Comparison of ENCODE assay signal across 23 cellular contexts in the genomic region with DNA sequence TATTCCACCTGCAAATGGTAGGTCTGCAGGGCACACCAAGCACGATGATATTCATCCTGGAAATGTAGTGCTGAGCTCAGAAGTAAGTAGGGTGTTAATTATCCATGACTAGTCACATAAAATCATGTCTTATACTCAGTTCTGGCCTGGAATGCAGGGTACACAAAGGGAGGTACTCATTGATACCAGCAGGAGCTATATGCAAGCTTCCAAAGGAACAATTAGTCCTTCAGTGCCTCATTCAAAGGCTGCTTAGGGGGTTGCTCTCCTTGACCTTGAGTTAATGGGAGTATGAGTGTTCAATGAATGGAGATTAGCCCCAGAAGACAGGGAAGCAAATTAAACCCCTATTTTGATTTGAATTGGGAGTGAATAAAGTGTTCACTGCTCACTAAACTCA. TPM values are rescaled to one million over a fixed set of nuclear protein-coding genes. Genes with fewer than 3 reads are reported as not detected.
"Had no signal": no experiment of that assay in that cellular context is flagged by ENCODE, and none has a peak within 500 bp of the region (broad histone marks: within the 10 kb centered on the region; RNA-seq: fewer than 3 reads in every experiment).

No MANE protein-coding gene starts in this region.

- H3K36me3 ChIP-seq: esophagus squamous epithelium, lower lobe of right lung, right atrium auricular region, stomach, thyroid gland had no signal

- H3K36me3 Mint-ChIP-seq: stimulated activated effector memory CD8-positive, alpha-beta T cell treated with anti-CD3 and anti-CD28 coated beads, Interleukin-12 subunit alpha, Interleukin-12 subunit beta, amount 100 ng/mL, for 72 hours; type B pancreatic cell had no signal

- H3K4me1 ChIP-seq: esophagus squamous epithelium, lower lobe of right lung, parathyroid adenoma, right atrium auricular region, stomach, thyroid gland had no signal

- DNase-seq: dermis blood vessel endothelial cell; effector memory CD4-positive, alpha-beta T cell; erythroblast; esophagus squamous epithelium; left ventricle myocardium superior; lower lobe of right lung; natural killer cell; stimulated activated CD4-positive, alpha-beta T cell treated with anti-CD3 and anti-CD28 coated beads, Interleukin-2, amount 100 ng/mL, for 24 hours; stimulated activated CD4-positive, alpha-beta T cell treated with anti-CD3 and anti-CD28 coated beads, Interleukin-4, amount 100 ng/mL, for 24 hours; stimulated activated naive CD4-positive, alpha-beta T cell treated with Interleukin-2 at 50 U/mL for 16 hours; stomach; thyroid gland had no signal

- ATAC-seq: left ventricle myocardium superior; lower lobe of right lung; natural killer cell; sciatic nerve; stimulated activated effector memory CD8-positive, alpha-beta T cell treated with anti-CD3 and anti-CD28 coated beads, Interleukin-12 subunit alpha, Interleukin-12 subunit beta, amount 100 ng/mL, for 72 hours had no signal

- H3K79me2 ChIP-seq: parathyroid adenoma had no signal

- FAIRE-seq: endometrium, frontal cortex, keratinocyte had no signal

- H2AFZ ChIP-seq: parathyroid adenoma had no signal

- H3K9ac ChIP-seq: parathyroid adenoma had no signal

- H3K27me3 Mint-ChIP-seq: progenitor cell of endocrine pancreas had no signal

- H3K27ac Mint-ChIP-seq: natural killer cell; progenitor cell of endocrine pancreas; stimulated activated effector memory CD8-positive, alpha-beta T cell treated with anti-CD3 and anti-CD28 coated beads, Interleukin-12 subunit alpha, Interleukin-12 subunit beta, amount 100 ng/mL, for 72 hours; type B pancreatic cell had no signal

- H3K4me3 ChIP-seq: coronary artery, esophagus squamous epithelium, lower lobe of right lung, right atrium auricular region, stomach, thyroid gland had no signal

- H3K9me3 Mint-ChIP-seq: type B pancreatic cell had no signal

- H3K9me3 ChIP-seq: esophagus squamous epithelium, lower lobe of right lung, right atrium auricular region, stomach, thyroid gland had no signal

- H3K27me3 ChIP-seq: esophagus squamous epithelium, right atrium auricular region, stomach, thyroid gland had no signal

- H3K4me3 Mint-ChIP-seq: natural killer cell; stimulated activated effector memory CD8-positive, alpha-beta T cell treated with anti-CD3 and anti-CD28 coated beads, Interleukin-12 subunit alpha, Interleukin-12 subunit beta, amount 100 ng/mL, for 72 hours; type B pancreatic cell had no signal

- H3K4me1 Mint-ChIP-seq: natural killer cell; stimulated activated effector memory CD8-positive, alpha-beta T cell treated with anti-CD3 and anti-CD28 coated beads, Interleukin-12 subunit alpha, Interleukin-12 subunit beta, amount 100 ng/mL, for 72 hours had no signal

- H3K27ac ChIP-seq: coronary artery, esophagus squamous epithelium, lower lobe of right lung, parathyroid adenoma, right atrium auricular region, stomach, thyroid gland had no signal

RNA-seq across cellular contexts. Expression of a gene that starts 38.3 kb away (rescaled TPM):
- total RNA-seq: dermis blood vessel endothelial cell, esophagus squamous epithelium, natural killer cell, osteoblast had no signal
- polyA plus RNA-seq: keratinocyte, stomach had no signal
